8 cellular contexts compared by ENCODE assay signal in the genomic region with DNA sequence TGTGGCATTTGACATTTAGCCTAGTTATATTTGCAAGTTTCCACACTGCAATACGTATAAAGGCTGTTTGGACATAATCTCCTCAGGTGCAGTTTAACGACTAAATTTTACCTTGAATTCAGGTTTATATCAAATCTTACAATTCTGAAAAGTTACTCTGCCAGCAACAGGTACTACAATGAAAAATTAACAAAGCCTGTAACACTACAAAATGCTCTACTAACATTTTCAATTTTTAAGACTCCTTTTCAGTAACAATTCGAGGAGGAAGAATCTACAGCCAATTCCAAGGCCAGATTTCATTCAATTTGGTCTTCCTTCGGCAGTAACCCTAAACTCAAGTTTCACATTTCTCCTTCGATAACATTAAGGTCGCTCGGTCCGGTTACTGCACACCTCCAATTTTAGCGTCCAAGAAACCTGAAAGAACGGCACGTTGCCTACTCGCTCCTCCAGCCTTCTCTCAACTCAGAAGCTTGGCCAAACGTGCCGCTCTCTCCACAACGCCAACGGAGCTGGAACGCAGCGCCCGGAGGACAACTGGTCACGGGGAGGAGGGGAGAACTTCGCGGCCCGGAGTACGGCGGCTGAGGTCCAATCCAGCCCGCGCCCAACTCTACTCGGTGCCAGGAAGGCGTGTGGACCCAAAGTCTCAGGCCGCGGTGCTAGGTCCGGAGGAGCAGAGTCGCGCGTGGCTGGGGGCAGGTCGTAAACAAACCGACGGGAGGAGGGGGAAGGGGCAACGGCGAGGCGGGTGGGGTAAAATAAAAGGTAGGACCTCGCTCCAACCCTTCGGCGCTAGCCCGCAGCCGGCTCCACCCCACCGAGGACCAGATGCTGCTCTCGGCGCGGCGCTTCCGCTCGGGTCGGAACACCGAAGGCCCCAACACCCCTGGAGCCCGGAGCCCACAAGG. TPM values are rescaled to one million over a fixed set of nuclear protein-coding genes. Genes with fewer than 3 reads are reported as not detected.
A peak's percentile ranks its signal among the peaks of the same experiment; 100 is the strongest.
DNase-seq lines count a peak whose midpoint lies in the region; ATAC-seq and TF ChIP-seq lines count a peak whose summit lies in the region.

No MANE protein-coding gene starts in this region.

- peak overlapping the region; percentile 76 to 90 for H3K4me3 ChIP-seq in CD4-positive, alpha-beta memory T cell (ENCODE audit: low read length in 2 of 2)
- H3K4me3 ChIP-seq in iPS-20b (ENCODE audit: low read length): peak overlapping the region; percentile 74
- peak overlapping the region; percentile 80 to 96 (median 83) for H3K4me3 ChIP-seq in skeletal muscle tissue (ENCODE audit: low read length in 3 of 3)

- BruUV-seq in MCF 10A (replicated peaks; lab: Mats Ljungman, UMichigan): TSS peak; percentile 56

- H3K9me3 ChIP-seq in CD4-positive, alpha-beta memory T cell (ENCODE audit: control insufficient read depth in 1 of 2, low read length in 2 of 2): no peaks in the 10 kb centered on the region
- no peaks in the 10 kb centered on the region for H3K9me3 ChIP-seq in iPS-20b (ENCODE audit: insufficient read depth, low read depth, low read length)
- no peaks in the 10 kb centered on the region for H3K9me3 ChIP-seq in skeletal muscle tissue (ENCODE audit: control insufficient read depth in 3 of 3, low read length in 3 of 3)

- POLR2A ChIA-PET in CD4-positive, alpha-beta memory T cell (lab: Charles Lee; ENCODE audit: partially characterized antibody): interaction anchor here (0.7 to 2.8 kb wide), 18 partner anchors 9 to 658 kb away, joined by 3 to 35 read pairs (median 4); no protein-coding TSS in a partner anchor
- POLR2A ChIA-PET in MCF 10A (lab: Yijun Ruan, JAX): interaction anchor here (0.6 to 2.8 kb wide), 34 partner anchors 9 to 1850 kb away, joined by 3 to 29 read pairs (median 4); a partner anchor contains a TSS

- H3K4me1 ChIP-seq in CD4-positive, alpha-beta memory T cell (ENCODE audit: insufficient read depth, low read length): peaks cover 49% of the 10 kb centered on the region
- H3K4me1 ChIP-seq in iPS-20b (ENCODE audit: insufficient read depth, low read length): peaks cover 3% of the 10 kb centered on the region; the same call in 1 of the 2 replicates
- peaks cover 6 to 18% (median 14%) of the 10 kb centered on the region in 3 donors for H3K4me1 ChIP-seq in skeletal muscle tissue (ENCODE audit: control insufficient read depth in 3 of 3, insufficient read depth in 3 of 3, low read length in 3 of 3)

- H3K27me3 ChIP-seq in CD4-positive, alpha-beta memory T cell (ENCODE audit: insufficient read depth, low read length): no peaks in the 10 kb centered on the region
- peaks cover 18% of the 10 kb centered on the region; the same call in 1 of the 2 replicates for H3K27me3 ChIP-seq in iPS-20b (ENCODE audit: insufficient read depth, low read length)
- H3K27me3 ChIP-seq in skeletal muscle tissue (ENCODE audit: control insufficient read depth in 3 of 3, insufficient read depth in 3 of 3, low read length in 3 of 3): no peaks in the 10 kb centered on the region

- ATAC-seq in GM19397 (IDR thresholded peaks at IDR 0.05; ENCODE audit: unreplicated experiment) (peak; percentile 22), HG03469 (IDR thresholded peaks at IDR 0.05; ENCODE audit: unreplicated experiment) (peak; percentile 2)

- H3K36me3 Mint-ChIP-seq in CD4-positive, alpha-beta memory T cell: peaks cover 0 to 10% of the 10 kb centered on the region in 2 donors
- H3K36me3 Mint-ChIP-seq in MCF 10A (ENCODE audit: insufficient read depth, unreplicated experiment): peaks cover 27% of the 10 kb centered on the region

- peaks cover 21 to 52% (median 26%) of the 10 kb centered on the region in 4 donors for H3K4me1 Mint-ChIP-seq in CD4-positive, alpha-beta memory T cell
- peaks cover 14% of the 10 kb centered on the region for H3K4me1 Mint-ChIP-seq in MCF 10A (ENCODE audit: insufficient read depth, unreplicated experiment)

- peak overlapping the region; percentile 93 to 99 (median 98) for H3K27ac Mint-ChIP-seq in CD4-positive, alpha-beta memory T cell
- H3K27ac Mint-ChIP-seq in MCF 10A (ENCODE audit: low read depth, unreplicated experiment): peak overlapping the region; percentile 94

- H3K36me3 ChIP-seq in CD4-positive, alpha-beta memory T cell (ENCODE audit: insufficient read depth, low read length): no peaks in the 10 kb centered on the region
- H3K36me3 ChIP-seq in iPS-20b (ENCODE audit: insufficient read depth, low read depth, low read length) (no peaks in the 10 kb centered on the region), skeletal muscle tissue (ENCODE audit: control insufficient read depth in 3 of 3, insufficient read depth in 3 of 3, low read length in 3 of 3) (peaks cover 0 to 2% (median 0%) of the 10 kb centered on the region in 3 donors)

- intact Hi-C loops in CD4-positive, alpha-beta memory T cell (cut with micrococcal nuclease): loop anchor here (5.0 to 10.0 kb wide), 3 partner anchors 49 to 531 kb away; a partner anchor contains a TSS
- intact Hi-C loops in MCF 10A (cut with micrococcal nuclease): loop anchor here (1.0 to 10.0 kb wide), 3 partner anchors 49 to 371 kb away; a partner anchor contains a TSS

- peak overlapping the region; percentile 92 to 97 (median 96) for H3K4me3 Mint-ChIP-seq in CD4-positive, alpha-beta memory T cell
- peak overlapping the region; percentile 94 for H3K4me3 Mint-ChIP-seq in MCF 10A (ENCODE audit: unreplicated experiment)

- H3K27me3 Mint-ChIP-seq in CD4-positive, alpha-beta memory T cell: no peaks in the 10 kb centered on the region
- no peaks in the 10 kb centered on the region for H3K27me3 Mint-ChIP-seq in MCF 10A (ENCODE audit: insufficient read depth, unreplicated experiment)

- H3K9ac ChIP-seq in iPS-20b (ENCODE audit: low read depth, low read length) (peak overlapping the region; percentile 64), skeletal muscle tissue (ENCODE audit: low read depth in 1 of 3, low read length in 3 of 3) (peak overlapping the region; percentile 96 to 99 (median 99))

- no peak for TF ChIP-seq CTCF in MCF 10A (IDR thresholded peaks at IDR 0.05; ENCODE audit: unreplicated experiment)

- H3K27ac ChIP-seq in CD4-positive, alpha-beta memory T cell (ENCODE audit: low read depth, low read length): peak overlapping the region; percentile 96
- H3K27ac ChIP-seq in iPS-20b (ENCODE audit: low read length) (no peak overlapping the region), skeletal muscle tissue (ENCODE audit: low read depth, low read length) (peak overlapping the region; percentile 100)

- peak in 3 of 5 donors; percentile 7 to 59 (median 47) for DNase-seq in CD4-positive, alpha-beta memory T cell
- DNase-seq in SW480 (ENCODE audit: low spot score): peak; percentile 54
- DNase-seq in MCF 10A (ENCODE audit: unreplicated experiment): peak; percentile 74
- no peak for DNase-seq in middle frontal gyrus (ENCODE audit: extremely low spot score, low spot score)

- H3K9me3 Mint-ChIP-seq in CD4-positive, alpha-beta memory T cell: no peaks in the 10 kb centered on the region
- H3K9me3 Mint-ChIP-seq in MCF 10A (ENCODE audit: unreplicated experiment): no peaks in the 10 kb centered on the region

- CTCF ChIA-PET in CD4-positive, alpha-beta memory T cell (lab: Charles Lee; ENCODE audit: partially characterized antibody): interaction anchor here (1.0 to 3.4 kb wide), 4 partner anchors 14 to 247 kb away, joined by 3 to 13 read pairs (median 4); a partner anchor contains a TSS
- CTCF ChIA-PET in MCF 10A (lab: Yijun Ruan, JAX): interaction anchor here (0.6 to 4.0 kb wide), 8 partner anchors 48 to 1867 kb away, joined by 3 to 15 read pairs (median 4); no protein-coding TSS in a partner anchor

RNA-seq across cellular contexts. Expression of a gene that starts 0.7 kb away (rescaled TPM):
- 10 to 100 TPM; 34.9 to 35.9 TPM for total RNA-seq in CD4-positive, alpha-beta memory T cell
- polyA plus RNA-seq in CD4-positive, alpha-beta memory T cell: 10 to 100 TPM in 1 of 2 donors, 1 to 10 TPM in 1; 8.2 to 11.6 TPM
- total RNA-seq in MCF 10A (2022) (36.3 and 56.6 TPM in 2 replicates), skeletal muscle tissue (27.1 TPM)
